In genomic region chr10:62732841-62733653, GRCh38 we compare ENCODE assay signal across 1 cellular context.
TF ChIP-seq lines count a peak whose summit lies in the region.

No MANE protein-coding gene starts in this region.

TF ChIP-seq in GM12878, 131 proteins besides CTCF, POLR2A, EP300 and RAD21 (continued from another document):
- peak; percentile 27; the same call in 1 of the 2 replicates for TF ChIP-seq SMC3 (IDR thresholded peaks at IDR 0.05; ENCODE audit: borderline replicate concordance, low read length)
- TF ChIP-seq NKRF (conservative IDR thresholded peaks at IDR 0.05) = peak; percentile 12; the same call in 1 of the 2 replicates
- TF ChIP-seq NBN (IDR thresholded peaks at IDR 0.05) = peak; percentile 93
- TF ChIP-seq ZNF217 (IDR thresholded peaks at IDR 0.05) = peak; percentile 97
- peak; percentile 81 for TF ChIP-seq GATAD2B (conservative IDR thresholded peaks at IDR 0.05; ENCODE audit: low read depth)
- TF ChIP-seq TAF1 (IDR thresholded peaks at IDR 0.05; ENCODE audit: borderline replicate concordance, low read depth, low read length) = peak; percentile 23; the same call in 1 of the 2 replicates
- peak; percentile 97 for TF ChIP-seq NFIC (IDR thresholded peaks at IDR 0.05; ENCODE audit: low read depth, low read length)
- TF ChIP-seq REST (IDR thresholded peaks at IDR 0.05; ENCODE audit: low read depth, low read length) = no peak
- 0 out of 2 replicates have a peak, but pooled peaks have one; percentile 44 for TF ChIP-seq SMAD5 (IDR thresholded peaks at IDR 0.05; ENCODE audit: low read depth)
- peak; percentile 92 for TF ChIP-seq ATF7 (IDR thresholded peaks at IDR 0.05; ENCODE audit: low read depth)
- TF ChIP-seq TCF12 (IDR thresholded peaks at IDR 0.05; ENCODE audit: low read depth, low read length) = peak; percentile 85
- TF ChIP-seq CREM (IDR thresholded peaks at IDR 0.05; ENCODE audit: low read depth) = peak; percentile 89
- TF ChIP-seq EGR1 (IDR thresholded peaks at IDR 0.05; ENCODE audit: borderline replicate concordance in 1 of 2, low read depth in 2 of 2, low read length in 2 of 2) = peak in 1 of 2 experiments; percentile 74; a peak in 2 of 3 replicates
- peak; percentile 45 for TF ChIP-seq PBX3 (IDR thresholded peaks at IDR 0.05; ENCODE audit: insufficient replicate concordance, low read depth, low read length)
- TF ChIP-seq MEF2A (IDR thresholded peaks at IDR 0.05; ENCODE audit: insufficient read depth, low read depth, low read length) = peak; percentile 72
- no peak for TF ChIP-seq IRF3 (IDR thresholded peaks at IDR 0.05)
- no peak for TF ChIP-seq SRF (IDR thresholded peaks at IDR 0.05; ENCODE audit: low read depth in 2 of 2, low read length in 2 of 2)
- no peak for TF ChIP-seq HDAC2 (IDR thresholded peaks at IDR 0.05)
- 0 out of 2 replicates have a peak, but pooled peaks have one; percentile 44 for TF ChIP-seq RB1 (IDR thresholded peaks at IDR 0.05; ENCODE audit: borderline replicate concordance)
- TF ChIP-seq RFX5 (IDR thresholded peaks at IDR 0.05; ENCODE audit: low read depth, low read length) = no peak
- TF ChIP-seq IKZF2 (IDR thresholded peaks at IDR 0.05) = peak; percentile 94 to 95
- 0 out of 2 replicates have a peak, but pooled peaks have one; percentile 12 for TF ChIP-seq MAX (IDR thresholded peaks at IDR 0.05; ENCODE audit: low read depth, low read length)
- peak in 1 of 2 experiments; percentile 80; a peak in 1 of 4 replicates for TF ChIP-seq ETV6 (conservative IDR thresholded peaks at IDR 0.05 in 1 of 2, IDR thresholded peaks at IDR 0.05 in 1 of 2; ENCODE audit: borderline replicate concordance in 1 of 2, low read depth in 1 of 2)
- no peak; the same call in 1 of the 2 replicates for TF ChIP-seq WRNIP1 (IDR thresholded peaks at IDR 0.05; ENCODE audit: borderline replicate concordance, low read depth, low read length)
- TF ChIP-seq E2F8 (IDR thresholded peaks at IDR 0.05; ENCODE audit: low read depth, partially characterized antibody) = peak; percentile 45
- TF ChIP-seq ZBED1 (IDR thresholded peaks at IDR 0.05; ENCODE audit: borderline replicate concordance) = peak; percentile 96
- TF ChIP-seq RBBP5 (conservative IDR thresholded peaks at IDR 0.05) = no peak; the same call in 1 of the 2 replicates
- TF ChIP-seq CBFB (IDR thresholded peaks at IDR 0.05; ENCODE audit: low read depth) = peak; percentile 97
- peak; percentile 95 for TF ChIP-seq DPF2 (IDR thresholded peaks at IDR 0.05)
- peak; percentile 78 for TF ChIP-seq PAX5 (IDR thresholded peaks at IDR 0.05; ENCODE audit: borderline replicate concordance, low read depth, low read length)
- no peak for TF ChIP-seq HDAC6 (IDR thresholded peaks at IDR 0.05; ENCODE audit: unreplicated experiment)
- peak; percentile 58 for TF ChIP-seq EED (IDR thresholded peaks at IDR 0.05; ENCODE audit: low read depth)
- peak; percentile 62 for TF ChIP-seq ZNF687 (IDR thresholded peaks at IDR 0.05)
- no peak for TF ChIP-seq ZZZ3 (IDR thresholded peaks at IDR 0.05; ENCODE audit: control insufficient read depth, insufficient read length, low read depth)
- no peak for TF ChIP-seq SUZ12 (IDR thresholded peaks at IDR 0.05; ENCODE audit: unreplicated experiment)
- peak; percentile 89 for TF ChIP-seq POU2F2 (IDR thresholded peaks at IDR 0.05; ENCODE audit: borderline replicate concordance, low read depth, low read length)
- TF ChIP-seq FOS (IDR thresholded peaks at IDR 0.05; ENCODE audit: borderline replicate concordance, extremely low read depth, insufficient read length) = no peak
- TF ChIP-seq HCFC1 (IDR thresholded peaks at IDR 0.05; ENCODE audit: low read length) = no peak
- TF ChIP-seq SKIL (IDR thresholded peaks at IDR 0.05; ENCODE audit: low read depth, poor library complexity, severe bottlenecking) = peak; percentile 95
- TF ChIP-seq PKNOX1 (IDR thresholded peaks at IDR 0.05) = peak; percentile 77
- TF ChIP-seq ZNF24 (IDR thresholded peaks at IDR 0.05) = peak; percentile 63; the same call in 1 of the 2 replicates
